Comparison of ENCODE assay signal across 8 cellular contexts in genomic region chr14:74492413-74493342, GRCh38. TPM values are rescaled to one million over a fixed set of nuclear protein-coding genes. Genes with fewer than 3 reads are reported as not detected.
DNase-seq lines count a peak whose midpoint lies in the region; ATAC-seq and TF ChIP-seq lines count a peak whose summit lies in the region.

NPC2 (minus strand) TSS chr14:74493305; CDS start chr14:74493274, 31 bp downstream.

- no peak for TF ChIP-seq CTCF in NB4 (IDR thresholded peaks at IDR 0.05; ENCODE audit: low read depth, low read length)

- H3K4me3 ChIP-seq in NB4 (ENCODE audit: low read depth, low read length), result peak within 1 kb of the TSS; percentile 88

- peak; percentile 10 for ATAC-seq in GM21825 (IDR thresholded peaks at IDR 0.05; ENCODE audit: unreplicated experiment)

- TF ChIP-seq POLR2A in NB4 (IDR thresholded peaks at IDR 0.05; ENCODE audit: extremely low read depth, insufficient read length), result no peak

- DNase-seq in Daoy (ENCODE audit: low read depth) (no peak), NB4 (ENCODE audit: low read depth) (no peak), dermis blood vessel endothelial cell (peak; percentile 28), mesenteric fat pad (ENCODE audit: low spot score) (no peak), ureter (ENCODE audit: low spot score) (no peak), NCI-H446 treated with DMSO at 0.1 percent for 48 hours (lab: John Stamatoyannopoulos, UW) (no peak), GOT3 (lab: John Stamatoyannopoulos, UW) (no peak)

RNA-seq across cellular contexts. Expression of gene NPC2, which starts in this region (rescaled TPM):
- 132 and 135 TPM in 2 replicates for total RNA-seq in Daoy (2014; rRNA removed; shearing (Covaris generic))
- 205 and 322 TPM in 2 replicates for total RNA-seq in dermis blood vessel endothelial cell
- total RNA-seq in mesenteric fat pad, result 290 TPM
- 175 TPM for total RNA-seq in ureter
